In the genomic region with DNA sequence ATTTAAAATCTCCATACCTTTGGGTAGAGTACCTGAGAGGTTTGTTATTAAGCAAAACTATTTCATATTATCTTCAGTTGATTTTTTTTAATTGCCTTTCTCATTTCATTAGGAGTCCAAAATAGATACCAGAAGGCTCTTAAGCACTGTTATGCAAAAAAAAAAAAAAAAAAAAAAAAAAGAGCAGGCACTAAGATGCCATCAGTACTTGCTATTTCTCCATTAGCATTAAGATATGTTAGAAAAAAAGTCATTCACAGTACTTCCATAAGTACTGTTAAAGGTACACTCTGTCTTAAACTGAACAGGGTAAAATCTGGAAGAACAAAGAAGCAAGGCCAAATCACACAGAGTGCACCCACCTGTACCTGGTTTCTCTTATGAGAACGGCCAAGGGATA, we compare ENCODE assay signal across 33 cellular contexts.
"Had no signal": no experiment of that assay in that cellular context is flagged by ENCODE, and none has a peak within 500 bp of the region (broad histone marks: within the 10 kb centered on the region; RNA-seq: fewer than 3 reads in every experiment).

No MANE protein-coding gene starts in this region.

- DNase-seq: activated CD4-positive, alpha-beta memory T cell treated with anti-CD3 and anti-CD28 coated beads for 36 hours; activated CD4-positive, alpha-beta T cell treated with anti-CD3 and anti-CD28 coated beads for 36 hours; activated CD4-positive, alpha-beta T cell treated with anti-CD3 and anti-CD28 coated beads, Interleukin-2, amount 10 ng/mL, durations not matched to agents 24 days and 14 days; activated CD4-positive, CD25-positive, alpha-beta regulatory T cell; activated CD4-positive, CD25-positive, alpha-beta regulatory T cell treated with anti-CD3 and anti-CD28 coated beads, Interleukin-2, amount 50 U/mL, for 72 hours; activated CD8-positive, alpha-beta memory T cell treated with anti-CD3 and anti-CD28 coated beads, Interleukin-2, amount 10 ng/mL, durations not matched to agents 7 days and 5 days; activated CD8-positive, alpha-beta memory T cell treated with anti-CD3 and anti-CD28 coated beads, Interleukin-2, amount 50 U/mL, for 4 hours; activated CD8-positive, alpha-beta T cell treated with anti-CD3 and anti-CD28 coated beads, Interleukin-2, amount 10 ng/mL, durations not matched to agents 7 days and 5 days; activated effector memory CD4-positive, alpha-beta T cell treated with Interleukin-2 at 50 U/mL for 16 hours; activated naive CD4-positive, alpha-beta T cell treated with anti-CD3 and anti-CD28 coated beads for 36 hours; activated naive CD8-positive, alpha-beta T cell treated with anti-CD3 and anti-CD28 coated beads for 36 hours; activated naive CD8-positive, alpha-beta T cell treated with anti-CD3 and anti-CD28 coated beads, Interleukin-2, amount 50 U/mL, for 24 hours; activated T-cell treated with anti-CD3 and anti-CD28 coated beads, Interleukin-2, amount 50 U/mL, for 24 hours; adrenal gland; amygdala; aorta; body of pancreas; caudate nucleus; cortex of kidney; dermis blood vessel endothelial cell; effector CD4-positive, alpha-beta T cell; effector memory CD8-positive, alpha-beta T cell; erythroblast; foreskin melanocyte; T-helper 1 cell; T-helper 17 cell; T1000; WERI-Rb-1 had no signal

- H3K27me3 Mint-ChIP-seq: activated CD4-positive, alpha-beta memory T cell treated with anti-CD3 and anti-CD28 coated beads for 36 hours; activated CD4-positive, alpha-beta T cell treated with anti-CD3 and anti-CD28 coated beads for 36 hours; activated CD4-positive, alpha-beta T cell treated with anti-CD3 and anti-CD28 coated beads, Interleukin-2, amount 10 ng/mL, durations not matched to agents 24 days and 14 days; activated CD8-positive, alpha-beta memory T cell treated with anti-CD3 and anti-CD28 coated beads, Interleukin-2, amount 10 ng/mL, durations not matched to agents 7 days and 5 days; activated naive CD4-positive, alpha-beta T cell treated with anti-CD3 and anti-CD28 coated beads, Interleukin-2, amount 50 U/mL, for 24 hours; activated naive CD8-positive, alpha-beta T cell treated with anti-CD3 and anti-CD28 coated beads for 36 hours; activated naive CD8-positive, alpha-beta T cell treated with anti-CD3 and anti-CD28 coated beads, Interleukin-2, amount 50 U/mL, for 24 hours; activated T-cell treated with anti-CD3 and anti-CD28 coated beads, Interleukin-2, amount 50 U/mL, for 24 hours; activated T-helper 17 cell treated with anti-CD3 and anti-CD28 coated beads, Interleukin-2, amount 50 U/mL, for 72 hours; effector memory CD8-positive, alpha-beta T cell; T-helper 17 cell had no signal

- H3K36me3 ChIP-seq: adrenal gland, WERI-Rb-1 had no signal

- H3K4me3 ChIP-seq: adrenal gland, body of pancreas, esophagus muscularis mucosa, gastroesophageal sphincter had no signal

- H3K27ac Mint-ChIP-seq: activated CD4-positive, alpha-beta memory T cell treated with anti-CD3 and anti-CD28 coated beads for 36 hours; activated CD4-positive, alpha-beta T cell treated with anti-CD3 and anti-CD28 coated beads for 36 hours; activated CD4-positive, alpha-beta T cell treated with anti-CD3 and anti-CD28 coated beads, Interleukin-2, amount 10 ng/mL, durations not matched to agents 24 days and 14 days; activated CD8-positive, alpha-beta memory T cell treated with anti-CD3 and anti-CD28 coated beads, Interleukin-2, amount 10 ng/mL, durations not matched to agents 7 days and 5 days; activated CD8-positive, alpha-beta T cell treated with anti-CD3 and anti-CD28 coated beads, Interleukin-2, amount 10 ng/mL, durations not matched to agents 7 days and 5 days; activated naive CD8-positive, alpha-beta T cell treated with anti-CD3 and anti-CD28 coated beads for 36 hours; activated naive CD8-positive, alpha-beta T cell treated with anti-CD3 and anti-CD28 coated beads, Interleukin-2, amount 50 U/mL, for 24 hours; activated T-cell treated with anti-CD3 and anti-CD28 coated beads, Interleukin-2, amount 50 U/mL, for 24 hours; T-helper 2 cell treated with Interferon-gamma antibody and Interleukin-4, amounts not matched to agents 5 μg/mL and 100 μg/mL, for 36 hours had no signal

- ATAC-seq: activated CD4-positive, alpha-beta T cell treated with anti-CD3 and anti-CD28 coated beads for 36 hours; activated CD8-positive, alpha-beta memory T cell treated with anti-CD3 and anti-CD28 coated beads, Interleukin-2, amount 10 ng/mL, durations not matched to agents 7 days and 5 days; activated CD8-positive, alpha-beta T cell treated with anti-CD3 and anti-CD28 coated beads, Interleukin-2, amount 10 ng/mL, durations not matched to agents 7 days and 5 days; activated naive CD8-positive, alpha-beta T cell treated with anti-CD3 and anti-CD28 coated beads, Interleukin-2, amount 50 U/mL, for 24 hours; activated T-helper 17 cell treated with anti-CD3 and anti-CD28 coated beads, Interleukin-2, amount 50 U/mL, for 72 hours; body of pancreas; effector memory CD8-positive, alpha-beta T cell; gastroesophageal sphincter; T-helper 17 cell had no signal

- H3K9me3 Mint-ChIP-seq: activated CD4-positive, alpha-beta memory T cell treated with anti-CD3 and anti-CD28 coated beads for 36 hours; activated CD4-positive, alpha-beta T cell treated with anti-CD3 and anti-CD28 coated beads, Interleukin-2, amount 10 ng/mL, durations not matched to agents 24 days and 14 days; activated naive CD4-positive, alpha-beta T cell treated with anti-CD3 and anti-CD28 coated beads for 36 hours; activated naive CD4-positive, alpha-beta T cell treated with anti-CD3 and anti-CD28 coated beads, Interleukin-2, amount 50 U/mL, for 24 hours; activated naive CD8-positive, alpha-beta T cell treated with anti-CD3 and anti-CD28 coated beads, Interleukin-2, amount 50 U/mL, for 24 hours; activated T-cell treated with anti-CD3 and anti-CD28 coated beads, Interleukin-2, amount 50 U/mL, for 24 hours; activated T-helper 17 cell treated with anti-CD3 and anti-CD28 coated beads, Interleukin-2, amount 50 U/mL, for 72 hours; effector memory CD8-positive, alpha-beta T cell had no signal

- H3K27ac ChIP-seq: adrenal gland, body of pancreas, esophagus muscularis mucosa, gastroesophageal sphincter had no signal

- H3K27me3 ChIP-seq: adrenal gland, body of pancreas, esophagus muscularis mucosa, gastroesophageal sphincter had no signal

- H3K4me3 Mint-ChIP-seq: activated CD4-positive, alpha-beta memory T cell treated with anti-CD3 and anti-CD28 coated beads for 36 hours; activated CD4-positive, alpha-beta T cell treated with anti-CD3 and anti-CD28 coated beads for 36 hours; activated CD4-positive, alpha-beta T cell treated with anti-CD3 and anti-CD28 coated beads, Interleukin-2, amount 10 ng/mL, durations not matched to agents 24 days and 14 days; activated CD8-positive, alpha-beta memory T cell treated with anti-CD3 and anti-CD28 coated beads, Interleukin-2, amount 10 ng/mL, durations not matched to agents 7 days and 5 days; activated CD8-positive, alpha-beta T cell treated with anti-CD3 and anti-CD28 coated beads, Interleukin-2, amount 10 ng/mL, durations not matched to agents 7 days and 5 days; activated naive CD4-positive, alpha-beta T cell treated with anti-CD3 and anti-CD28 coated beads for 36 hours; activated naive CD4-positive, alpha-beta T cell treated with anti-CD3 and anti-CD28 coated beads, Interleukin-2, amount 50 U/mL, for 24 hours; activated naive CD8-positive, alpha-beta T cell treated with anti-CD3 and anti-CD28 coated beads for 36 hours; activated naive CD8-positive, alpha-beta T cell treated with anti-CD3 and anti-CD28 coated beads, Interleukin-2, amount 50 U/mL, for 24 hours; activated T-cell treated with anti-CD3 and anti-CD28 coated beads, Interleukin-2, amount 50 U/mL, for 24 hours; activated T-helper 17 cell treated with anti-CD3 and anti-CD28 coated beads, Interleukin-2, amount 50 U/mL, for 72 hours; effector memory CD8-positive, alpha-beta T cell; T-helper 17 cell; T-helper 2 cell treated with Interferon-gamma antibody and Interleukin-4, amounts not matched to agents 5 μg/mL and 100 μg/mL, for 36 hours had no signal

- H3K9me3 ChIP-seq: adrenal gland, body of pancreas, esophagus muscularis mucosa had no signal

- H3K4me1 ChIP-seq: adrenal gland, gastroesophageal sphincter had no signal
